Comparison of ENCODE assay signal across 21 cellular contexts in the genomic region with DNA sequence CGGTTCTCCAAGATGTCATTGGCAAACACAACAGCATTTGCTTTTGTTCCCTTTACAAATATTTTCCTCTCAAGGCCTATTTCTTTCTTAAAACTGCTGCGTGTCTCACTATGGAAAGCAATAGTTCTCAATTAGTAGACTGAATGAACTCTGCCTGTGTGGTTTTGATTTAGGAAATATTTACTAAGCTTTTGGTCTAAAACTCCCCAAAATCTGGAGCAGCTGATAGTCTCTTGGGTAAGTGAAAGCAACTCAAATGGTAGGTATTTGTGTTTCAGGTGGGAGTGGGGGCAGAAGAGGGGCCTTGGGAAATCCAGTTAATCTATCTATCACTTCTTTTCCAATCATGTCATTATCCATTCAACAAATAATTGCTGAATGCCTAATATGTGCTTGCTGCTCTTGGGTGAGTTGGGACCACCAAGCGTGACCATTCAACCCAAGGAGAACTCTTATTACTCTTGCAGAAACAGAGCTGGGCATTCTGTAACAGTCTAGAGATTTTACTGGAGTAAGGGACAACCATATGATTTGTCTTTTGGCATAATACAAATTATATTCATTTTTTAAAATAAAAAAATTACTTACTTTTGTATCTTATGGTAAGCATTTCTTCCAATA. TPM values are rescaled to one million over a fixed set of nuclear protein-coding genes. Genes with fewer than 3 reads are reported as not detected.
"Had no signal": no experiment of that assay in that cellular context is flagged by ENCODE, and none has a peak within 500 bp of the region (broad histone marks: within the 10 kb centered on the region; RNA-seq: fewer than 3 reads in every experiment).

No MANE protein-coding gene starts in this region.

- H3K9me3 Mint-ChIP-seq: endodermal cell; memory B cell; natural killer cell treated with Interleukin-12 subunit alpha and Interleukin-12 subunit beta and Interleukin-15 and Interleukin-18, amount 100 ng/mL, for 72 hours; stimulated activated effector memory CD8-positive, alpha-beta T cell treated with anti-CD3 and anti-CD28 coated beads, Interleukin-12 subunit alpha, Interleukin-12 subunit beta, amount 100 ng/mL, for 72 hours; T-cell; T-helper 2 cell treated with Interferon-gamma antibody and Interleukin-4, amounts not matched to agents 5 μg/mL and 100 μg/mL, for 36 hours had no signal

- H3K27ac Mint-ChIP-seq: activated naive CD8-positive, alpha-beta T cell treated with anti-CD3 and anti-CD28 coated beads, Interleukin-2, amount 10 ng/mL, durations not matched to agents 7 days and 5 days; endodermal cell; memory B cell; natural killer cell treated with Interleukin-12 subunit alpha and Interleukin-12 subunit beta and Interleukin-15 and Interleukin-18, amount 100 ng/mL, for 72 hours; stimulated activated effector memory CD8-positive, alpha-beta T cell treated with anti-CD3 and anti-CD28 coated beads, Interleukin-12 subunit alpha, Interleukin-12 subunit beta, amount 100 ng/mL, for 72 hours; T-cell; T-helper 2 cell treated with Interferon-gamma antibody and Interleukin-4, amounts not matched to agents 5 μg/mL and 100 μg/mL, for 36 hours had no signal

- H3K4me1 ChIP-seq: psoas muscle had no signal

- H3K36me3 Mint-ChIP-seq: memory B cell; natural killer cell treated with Interleukin-12 subunit alpha and Interleukin-12 subunit beta and Interleukin-15 and Interleukin-18, amount 100 ng/mL, for 72 hours; stimulated activated effector memory CD8-positive, alpha-beta T cell treated with anti-CD3 and anti-CD28 coated beads, Interleukin-12 subunit alpha, Interleukin-12 subunit beta, amount 100 ng/mL, for 72 hours; T-cell had no signal

- ATAC-seq: natural killer cell treated with Interleukin-12 subunit alpha and Interleukin-12 subunit beta and Interleukin-15 and Interleukin-18, amount 100 ng/mL, for 72 hours; pancreas; psoas muscle; stimulated activated effector memory CD8-positive, alpha-beta T cell treated with anti-CD3 and anti-CD28 coated beads, Interleukin-12 subunit alpha, Interleukin-12 subunit beta, amount 100 ng/mL, for 72 hours; T-cell had no signal

- H3K4me3 ChIP-seq: heart left ventricle, pancreas, psoas muscle, right atrium auricular region, tibial artery had no signal

- H3K9me3 ChIP-seq: heart left ventricle, pancreas, psoas muscle, right atrium auricular region, tibial artery had no signal

- H3K27ac ChIP-seq: epithelial cell of prostate, pancreas, psoas muscle, VCaP had no signal

- H3K27me3 Mint-ChIP-seq: activated naive CD8-positive, alpha-beta T cell treated with anti-CD3 and anti-CD28 coated beads, Interleukin-2, amount 10 ng/mL, durations not matched to agents 7 days and 5 days had no signal

- H3K36me3 ChIP-seq: heart left ventricle, pancreas, right atrium auricular region, tibial artery had no signal

- DNase-seq: activated CD4-positive, alpha-beta T cell treated with anti-CD3 and anti-CD28 coated beads, Interleukin-2, amount 50 U/mL, for 48 hours; activated CD4-positive, CD25-positive, alpha-beta regulatory T cell treated with anti-CD3 and anti-CD28 coated beads, Interleukin-2, amount 50 U/mL, for 72 hours; activated naive CD8-positive, alpha-beta T cell treated with anti-CD3 and anti-CD28 coated beads, Interleukin-2, amount 10 ng/mL, durations not matched to agents 7 days and 5 days; amygdala; cerebellar nuclear complex; cortex of kidney; endodermal cell; heart left ventricle; pancreas; psoas muscle; stimulated activated CD4-positive, alpha-beta T cell treated with anti-CD3 and anti-CD28 coated beads, Interleukin-1b, Interleukin-23, amount 100 ng/mL, for 48 hours; T-cell; tibial artery had no signal

- H3K4me3 Mint-ChIP-seq: activated naive CD8-positive, alpha-beta T cell treated with anti-CD3 and anti-CD28 coated beads, Interleukin-2, amount 10 ng/mL, durations not matched to agents 7 days and 5 days; endodermal cell; memory B cell; natural killer cell treated with Interleukin-12 subunit alpha and Interleukin-12 subunit beta and Interleukin-15 and Interleukin-18, amount 100 ng/mL, for 72 hours; stimulated activated effector memory CD8-positive, alpha-beta T cell treated with anti-CD3 and anti-CD28 coated beads, Interleukin-12 subunit alpha, Interleukin-12 subunit beta, amount 100 ng/mL, for 72 hours; T-cell; T-helper 2 cell treated with Interferon-gamma antibody and Interleukin-4, amounts not matched to agents 5 μg/mL and 100 μg/mL, for 36 hours had no signal

- FAIRE-seq: islet of Langerhans, pancreas had no signal

- H3K27me3 ChIP-seq: heart left ventricle, pancreas, right atrium auricular region, tibial artery had no signal

- H3K4me1 Mint-ChIP-seq: memory B cell had no signal

RNA-seq across cellular contexts. Expression of gene ADTRP, which starts 33.2 kb away (rescaled TPM):
- total RNA-seq: psoas muscle, right atrium auricular region had no signal
